Comparison of ENCODE assay signal across 1 cellular context in genomic region chr10:27240891-27241639, GRCh38.
A peak's percentile ranks its signal among the peaks of the same experiment; 100 is the strongest.
TF ChIP-seq lines count a peak whose summit lies in the region.

No MANE protein-coding gene starts in this region.

TF ChIP-seq in K562, 482 proteins besides CTCF, POLR2A, EP300 and RAD21 (continued from another document and continues in another):
- no peak for TF ChIP-seq BRF2 (IDR thresholded peaks at IDR 0.05; ENCODE audit: borderline replicate concordance, insufficient read depth, insufficient read length)
- TF ChIP-seq MAFK (IDR thresholded peaks at IDR 0.05; ENCODE audit: low read length): no peak
- TF ChIP-seq RBM25 (IDR thresholded peaks at IDR 0.05; ENCODE audit: low read depth, low read length, severe bottlenecking): no peak
- TF ChIP-seq SIN3A (IDR thresholded peaks at IDR 0.05; ENCODE audit: borderline replicate concordance in 2 of 2, control insufficient read depth in 1 of 2, low read depth in 2 of 2, low read length in 2 of 2): 0 out of 4 replicates have a peak, but pooled peaks of 1 of the 2 experiments have one; percentile 41
- no peak for TF ChIP-seq HMBOX1 (IDR thresholded peaks at IDR 0.05)
- no peak for TF ChIP-seq ZNF274 (IDR thresholded peaks at IDR 0.05; ENCODE audit: borderline replicate concordance, low read depth, low read length)
- no peak for TF ChIP-seq ZNF398 (CRISPR knock-in tag; IDR thresholded peaks at IDR 0.05)
- no peak for TF ChIP-seq BRF1 (IDR thresholded peaks at IDR 0.05; ENCODE audit: borderline replicate concordance, extremely low read depth, insufficient read length)
- no peak for TF ChIP-seq ARID3A (IDR thresholded peaks at IDR 0.05; ENCODE audit: borderline replicate concordance, low read depth, low read length)
- TF ChIP-seq EGR1 (conservative IDR thresholded peaks at IDR 0.05): no peak
- no peak for TF ChIP-seq JUN (IDR thresholded peaks at IDR 0.05; ENCODE audit: borderline replicate concordance, low read depth, low read length)
- TF ChIP-seq JUN (CRISPR knock-in tag; IDR thresholded peaks at IDR 0.05; ENCODE audit: borderline replicate concordance): 0 out of 2 replicates have a peak, but pooled peaks have one; percentile 24
- no peak for TF ChIP-seq MCM5 (IDR thresholded peaks at IDR 0.05; ENCODE audit: low read depth)
- no peak for TF ChIP-seq E2F3 (CRISPR knock-in tag; IDR thresholded peaks at IDR 0.05)
- no peak for TF ChIP-seq IRF2 (CRISPR knock-in tag; IDR thresholded peaks at IDR 0.05)
- TF ChIP-seq PKNOX1 (IDR thresholded peaks at IDR 0.05): no peak
- TF ChIP-seq KLF6 (CRISPR knock-in tag; IDR thresholded peaks at IDR 0.05; ENCODE audit: borderline replicate concordance): no peak
- no peak for TF ChIP-seq ZNF165 (CRISPR knock-in tag; IDR thresholded peaks at IDR 0.05; ENCODE audit: borderline replicate concordance)
- no peak for TF ChIP-seq ZFPM2 (CRISPR knock-in tag; IDR thresholded peaks at IDR 0.05)
- TF ChIP-seq YY1 (IDR thresholded peaks at IDR 0.05; ENCODE audit: borderline replicate concordance in 1 of 3, control insufficient read depth in 1 of 3, extremely low read depth in 1 of 3, insufficient read depth in 3 of 3, insufficient read length in 1 of 3, insufficient replicate concordance in 2 of 3, low read depth in 1 of 3, low read length in 2 of 3): peak in 1 of 3 experiments; percentile 7
- TF ChIP-seq WHSC1 (IDR thresholded peaks at IDR 0.05; ENCODE audit: low read length): no peak
- no peak for TF ChIP-seq NCOA1 (IDR thresholded peaks at IDR 0.05; ENCODE audit: low read depth)
- TF ChIP-seq MITF (IDR thresholded peaks at IDR 0.05): no peak
- TF ChIP-seq HDAC6 (IDR thresholded peaks at IDR 0.05; ENCODE audit: low read depth, low read length): no peak
- no peak for TF ChIP-seq THAP7 (CRISPR knock-in tag; IDR thresholded peaks at IDR 0.05)
- TF ChIP-seq SMC3 (conservative IDR thresholded peaks at IDR 0.05; ENCODE audit: insufficient read depth, low read depth, low read length): no peak
- no peak for TF ChIP-seq CREB3L1 (IDR thresholded peaks at IDR 0.05; ENCODE audit: borderline replicate concordance, low read depth)
- TF ChIP-seq MNT (conservative IDR thresholded peaks at IDR 0.05): no peak
- TF ChIP-seq SFPQ (IDR thresholded peaks at IDR 0.05; ENCODE audit: low read depth, low read length): no peak
- TF ChIP-seq REST (CRISPR knock-in tag; IDR thresholded peaks at IDR 0.05; ENCODE audit: low read depth): peak; percentile 31; the same call in 1 of the 2 replicates
- TF ChIP-seq SRSF9 (IDR thresholded peaks at IDR 0.05; ENCODE audit: borderline replicate concordance, low read depth, low read length): no peak
- no peak for TF ChIP-seq PCBP2 (IDR thresholded peaks at IDR 0.05; ENCODE audit: low read depth, low read length, poor library complexity, severe bottlenecking)
- TF ChIP-seq THRB (CRISPR knock-in tag; conservative IDR thresholded peaks at IDR 0.05): no peak
- no peak for TF ChIP-seq SMARCA5 (IDR thresholded peaks at IDR 0.05)
